Comparison of ENCODE assay signal across 1 cellular context in the genomic region with DNA sequence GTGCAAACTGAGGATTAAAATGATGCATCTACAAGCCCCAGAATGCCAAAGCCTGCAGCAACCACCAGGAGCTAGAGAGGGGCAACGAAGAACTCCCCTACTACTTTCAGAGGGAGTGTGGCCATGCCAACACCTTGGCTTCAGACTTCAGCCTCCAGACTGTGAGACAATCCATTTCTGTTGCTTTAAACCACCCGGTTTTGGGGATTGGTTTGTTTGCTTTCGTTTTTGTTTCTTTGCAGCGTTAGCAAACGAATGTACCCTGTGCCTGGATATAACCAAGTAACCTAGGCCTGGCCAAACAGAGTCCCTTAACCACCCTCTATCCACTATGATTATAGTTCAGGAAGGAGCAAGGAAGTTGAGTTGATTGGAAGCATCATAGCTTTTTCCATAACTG.
TF ChIP-seq lines count a peak whose summit lies in the region.

No MANE protein-coding gene starts in this region.

TF ChIP-seq in GM23338, 12 proteins besides CTCF, POLR2A, EP300 and RAD21 (continued from another document):
- TF ChIP-seq, protein P1, sequence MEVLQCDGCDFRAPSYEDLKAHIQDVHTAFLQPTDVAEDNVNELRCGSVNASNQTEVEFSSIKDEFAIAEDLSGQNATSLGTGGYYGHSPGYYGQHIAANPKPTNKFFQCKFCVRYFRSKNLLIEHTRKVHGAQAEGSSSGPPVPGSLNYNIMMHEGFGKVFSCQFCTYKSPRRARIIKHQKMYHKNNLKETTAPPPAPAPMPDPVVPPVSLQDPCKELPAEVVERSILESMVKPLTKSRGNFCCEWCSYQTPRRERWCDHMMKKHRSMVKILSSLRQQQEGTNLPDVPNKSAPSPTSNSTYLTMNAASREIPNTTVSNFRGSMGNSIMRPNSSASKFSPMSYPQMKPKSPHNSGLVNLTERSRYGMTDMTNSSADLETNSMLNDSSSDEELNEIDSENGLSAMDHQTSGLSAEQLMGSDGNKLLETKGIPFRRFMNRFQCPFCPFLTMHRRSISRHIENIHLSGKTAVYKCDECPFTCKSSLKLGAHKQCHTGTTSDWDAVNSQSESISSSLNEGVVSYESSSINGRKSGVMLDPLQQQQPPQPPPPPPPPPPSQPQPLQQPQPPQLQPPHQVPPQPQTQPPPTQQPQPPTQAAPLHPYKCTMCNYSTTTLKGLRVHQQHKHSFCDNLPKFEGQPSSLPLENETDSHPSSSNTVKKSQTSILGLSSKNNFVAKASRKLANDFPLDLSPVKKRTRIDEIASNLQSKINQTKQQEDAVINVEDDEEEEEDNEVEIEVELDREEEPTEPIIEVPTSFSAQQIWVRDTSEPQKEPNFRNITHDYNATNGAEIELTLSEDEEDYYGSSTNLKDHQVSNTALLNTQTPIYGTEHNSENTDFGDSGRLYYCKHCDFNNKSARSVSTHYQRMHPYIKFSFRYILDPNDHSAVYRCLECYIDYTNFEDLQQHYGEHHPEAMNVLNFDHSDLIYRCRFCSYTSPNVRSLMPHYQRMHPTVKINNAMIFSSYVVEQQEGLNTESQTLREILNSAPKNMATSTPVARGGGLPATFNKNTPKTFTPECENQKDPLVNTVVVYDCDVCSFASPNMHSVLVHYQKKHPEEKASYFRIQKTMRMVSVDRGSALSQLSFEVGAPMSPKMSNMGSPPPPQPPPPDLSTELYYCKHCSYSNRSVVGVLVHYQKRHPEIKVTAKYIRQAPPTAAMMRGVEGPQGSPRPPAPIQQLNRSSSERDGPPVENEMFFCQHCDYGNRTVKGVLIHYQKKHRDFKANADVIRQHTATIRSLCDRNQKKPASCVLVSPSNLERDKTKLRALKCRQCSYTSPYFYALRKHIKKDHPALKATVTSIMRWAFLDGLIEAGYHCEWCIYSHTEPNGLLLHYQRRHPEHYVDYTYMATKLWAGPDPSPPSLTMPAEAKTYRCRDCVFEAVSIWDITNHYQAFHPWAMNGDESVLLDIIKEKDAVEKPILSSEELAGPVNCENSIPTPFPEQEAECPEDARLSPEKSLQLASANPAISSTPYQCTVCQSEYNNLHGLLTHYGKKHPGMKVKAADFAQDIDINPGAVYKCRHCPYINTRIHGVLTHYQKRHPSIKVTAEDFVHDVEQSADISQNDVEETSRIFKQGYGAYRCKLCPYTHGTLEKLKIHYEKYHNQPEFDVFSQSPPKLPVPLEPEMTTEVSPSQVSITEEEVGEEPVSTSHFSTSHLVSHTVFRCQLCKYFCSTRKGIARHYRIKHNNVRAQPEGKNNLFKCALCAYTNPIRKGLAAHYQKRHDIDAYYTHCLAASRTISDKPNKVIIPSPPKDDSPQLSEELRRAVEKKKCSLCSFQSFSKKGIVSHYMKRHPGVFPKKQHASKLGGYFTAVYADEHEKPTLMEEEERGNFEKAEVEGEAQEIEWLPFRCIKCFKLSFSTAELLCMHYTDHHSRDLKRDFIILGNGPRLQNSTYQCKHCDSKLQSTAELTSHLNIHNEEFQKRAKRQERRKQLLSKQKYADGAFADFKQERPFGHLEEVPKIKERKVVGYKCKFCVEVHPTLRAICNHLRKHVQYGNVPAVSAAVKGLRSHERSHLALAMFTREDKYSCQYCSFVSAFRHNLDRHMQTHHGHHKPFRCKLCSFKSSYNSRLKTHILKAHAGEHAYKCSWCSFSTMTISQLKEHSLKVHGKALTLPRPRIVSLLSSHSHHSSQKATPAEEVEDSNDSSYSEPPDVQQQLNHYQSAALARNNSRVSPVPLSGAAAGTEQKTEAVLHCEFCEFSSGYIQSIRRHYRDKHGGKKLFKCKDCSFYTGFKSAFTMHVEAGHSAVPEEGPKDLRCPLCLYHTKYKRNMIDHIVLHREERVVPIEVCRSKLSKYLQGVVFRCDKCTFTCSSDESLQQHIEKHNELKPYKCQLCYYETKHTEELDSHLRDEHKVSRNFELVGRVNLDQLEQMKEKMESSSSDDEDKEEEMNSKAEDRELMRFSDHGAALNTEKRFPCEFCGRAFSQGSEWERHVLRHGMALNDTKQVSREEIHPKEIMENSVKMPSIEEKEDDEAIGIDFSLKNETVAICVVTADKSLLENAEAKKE (CRISPR knock-in tag; IDR thresholded peaks at IDR 0.05), result no peak
- TF ChIP-seq JUNB (IDR thresholded peaks at IDR 0.05; ENCODE audit: unreplicated experiment), result no peak
- TF ChIP-seq, protein P2, sequence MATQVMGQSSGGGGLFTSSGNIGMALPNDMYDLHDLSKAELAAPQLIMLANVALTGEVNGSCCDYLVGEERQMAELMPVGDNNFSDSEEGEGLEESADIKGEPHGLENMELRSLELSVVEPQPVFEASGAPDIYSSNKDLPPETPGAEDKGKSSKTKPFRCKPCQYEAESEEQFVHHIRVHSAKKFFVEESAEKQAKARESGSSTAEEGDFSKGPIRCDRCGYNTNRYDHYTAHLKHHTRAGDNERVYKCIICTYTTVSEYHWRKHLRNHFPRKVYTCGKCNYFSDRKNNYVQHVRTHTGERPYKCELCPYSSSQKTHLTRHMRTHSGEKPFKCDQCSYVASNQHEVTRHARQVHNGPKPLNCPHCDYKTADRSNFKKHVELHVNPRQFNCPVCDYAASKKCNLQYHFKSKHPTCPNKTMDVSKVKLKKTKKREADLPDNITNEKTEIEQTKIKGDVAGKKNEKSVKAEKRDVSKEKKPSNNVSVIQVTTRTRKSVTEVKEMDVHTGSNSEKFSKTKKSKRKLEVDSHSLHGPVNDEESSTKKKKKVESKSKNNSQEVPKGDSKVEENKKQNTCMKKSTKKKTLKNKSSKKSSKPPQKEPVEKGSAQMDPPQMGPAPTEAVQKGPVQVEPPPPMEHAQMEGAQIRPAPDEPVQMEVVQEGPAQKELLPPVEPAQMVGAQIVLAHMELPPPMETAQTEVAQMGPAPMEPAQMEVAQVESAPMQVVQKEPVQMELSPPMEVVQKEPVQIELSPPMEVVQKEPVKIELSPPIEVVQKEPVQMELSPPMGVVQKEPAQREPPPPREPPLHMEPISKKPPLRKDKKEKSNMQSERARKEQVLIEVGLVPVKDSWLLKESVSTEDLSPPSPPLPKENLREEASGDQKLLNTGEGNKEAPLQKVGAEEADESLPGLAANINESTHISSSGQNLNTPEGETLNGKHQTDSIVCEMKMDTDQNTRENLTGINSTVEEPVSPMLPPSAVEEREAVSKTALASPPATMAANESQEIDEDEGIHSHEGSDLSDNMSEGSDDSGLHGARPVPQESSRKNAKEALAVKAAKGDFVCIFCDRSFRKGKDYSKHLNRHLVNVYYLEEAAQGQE (IDR thresholded peaks at IDR 0.05; ENCODE audit: unreplicated experiment), result no peak
